In the genomic region with DNA sequence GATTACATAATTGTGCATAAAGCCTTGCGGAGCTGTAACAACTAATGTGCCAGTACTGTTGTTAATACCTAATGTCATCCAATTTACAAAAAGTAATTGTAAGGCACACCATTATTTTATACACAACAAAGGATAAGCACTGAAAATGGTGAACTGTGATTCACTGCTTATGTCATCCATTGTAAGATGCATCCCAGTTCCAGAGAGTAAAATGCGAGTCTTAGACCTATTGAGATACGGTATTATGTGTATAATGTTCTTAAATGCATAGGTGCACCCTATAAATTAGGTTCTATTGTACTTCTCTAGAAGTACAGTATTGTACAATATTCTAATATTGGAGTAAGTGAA, we compare ENCODE assay signal across 8 cellular contexts. TPM values are rescaled to one million over a fixed set of nuclear protein-coding genes. Genes with fewer than 3 reads are reported as not detected.
A peak's percentile ranks its signal among the peaks of the same experiment; 100 is the strongest.
DNase-seq lines count a peak whose midpoint lies in the region; ATAC-seq, FAIRE-seq and TF ChIP-seq lines count a peak whose summit lies in the region.

No MANE protein-coding gene starts in this region.

- peaks cover 10 to 23% (median 12%) of the 10 kb centered on the region in 10 experiments; a peak in 19 of 20 replicates for H3K4me1 ChIP-seq in BLaER1 treated with 17β-estradiol and CSF1 and Interleukin-3, amounts not matched to agents 10 nM and 100 nM
- H3K4me1 ChIP-seq in kidney (ENCODE audit: control insufficient read depth in 1 of 2, insufficient read depth in 1 of 2, low read depth in 1 of 2, low read length in 2 of 2) (peaks cover 0 to 3% of the 10 kb centered on the region in 2 donors), testis (no peaks in the 10 kb centered on the region)

- H3K4me3 ChIP-seq in BLaER1 treated with 17β-estradiol and CSF1 and Interleukin-3, amounts not matched to agents 10 nM and 100 nM = peak overlapping the region; percentile 69 to 86 (median 76)
- peak overlapping the region; percentile 86 to 97 for H3K4me3 ChIP-seq in kidney (ENCODE audit: low read length in 2 of 2)
- peak overlapping the region; percentile 56 to 78 for H3K4me3 ChIP-seq in testis

- WGBS in testis, 2 donors = 0 to 1% methylated on average over 3 of the region's 3 CpGs

- intact Hi-C loops in kidney (cut with DNase I) (no loop called here), testis (cut with DNase I; ENCODE audit: low total_unique reads) (loop anchor here (10.0 kb wide), 1 partner anchor 111 kb away; the partner anchor contains the start of genes APEX1 and OSGEP)

- H3K4me2 ChIP-seq in BLaER1 treated with 17β-estradiol and CSF1 and Interleukin-3, amounts not matched to agents 10 nM and 100 nM = peak overlapping the region; percentile 65 to 93 (median 80)

- TF ChIP-seq CTCF in kidney (IDR thresholded peaks at IDR 0.05; ENCODE audit: borderline replicate concordance, extremely low read depth, insufficient read depth) (no peak), testis (IDR thresholded peaks at IDR 0.05) (no peak)

- ATAC-seq in GM18873 (IDR thresholded peaks at IDR 0.05; ENCODE audit: low FRiP score, unreplicated experiment) = no peak

- DNase-seq in amniotic epithelial cell (ENCODE audit: low read depth) = peak; percentile 35
- DNase-seq in kidney = no peak
- DNase-seq in testis = no peak
- DNase-seq in DMS153 (lab: John Stamatoyannopoulos, UW) = no peak
- DNase-seq in occipital lobe (lab: John Stamatoyannopoulos, UW) = no peak

- no peaks in the 10 kb centered on the region for H3K27me3 ChIP-seq in BLaER1 treated with 17β-estradiol and CSF1 and Interleukin-3, amounts not matched to agents 10 nM and 100 nM
- H3K27me3 ChIP-seq in testis = no peaks in the 10 kb centered on the region

- no peaks in the 10 kb centered on the region for H4K20me1 ChIP-seq in BLaER1 treated with 17β-estradiol and CSF1 and Interleukin-3, amounts not matched to agents 10 nM and 100 nM

- no peak for FAIRE-seq in kidney (lab: Jason Lieb, UNC)

- H3K9me3 ChIP-seq in BLaER1 treated with 17β-estradiol and CSF1 and Interleukin-3, amounts not matched to agents 10 nM and 100 nM (replicated peaks in 1 of 11) = no peaks in the 10 kb centered on the region
- H3K9me3 ChIP-seq in KOPT-K1 (ENCODE audit: insufficient read depth, low read length, poor library complexity, severe bottlenecking) = no peaks in the 10 kb centered on the region
- no peaks in the 10 kb centered on the region for H3K9me3 ChIP-seq in kidney (ENCODE audit: control insufficient read depth in 1 of 2, low read length in 2 of 2)
- no peaks in the 10 kb centered on the region for H3K9me3 ChIP-seq in testis

- no peak for TF ChIP-seq POLR2A in testis (IDR thresholded peaks at IDR 0.05)

- peak overlapping the region; percentile 76 to 88 (median 82) for H3K27ac ChIP-seq in BLaER1 treated with 17β-estradiol and CSF1 and Interleukin-3, amounts not matched to agents 10 nM and 100 nM
- peak overlapping the region; percentile 69 for H3K27ac ChIP-seq in KOPT-K1 (ENCODE audit: low read depth, low read length, poor library complexity, severe bottlenecking)
- peak overlapping the region; percentile 57 to 77 for H3K27ac ChIP-seq in kidney (ENCODE audit: low read depth in 2 of 2, low read length in 2 of 2)
- peak overlapping the region; percentile 88 to 94 for H3K27ac ChIP-seq in testis

- peak overlapping the region; percentile 83 to 92 (median 87) for H3K9ac ChIP-seq in BLaER1 treated with 17β-estradiol and CSF1 and Interleukin-3, amounts not matched to agents 10 nM and 100 nM
- peak overlapping the region; percentile 85 to 95 for H3K9ac ChIP-seq in kidney (ENCODE audit: low read length in 2 of 2)

- peaks cover 35 to 40% (median 38%) of the 10 kb centered on the region in 11 experiments for H3K36me3 ChIP-seq in BLaER1 treated with 17β-estradiol and CSF1 and Interleukin-3, amounts not matched to agents 10 nM and 100 nM
- peaks cover 39% of the 10 kb centered on the region for H3K36me3 ChIP-seq in KOPT-K1 (ENCODE audit: insufficient read depth, low read length)
- H3K36me3 ChIP-seq in kidney (ENCODE audit: control insufficient read depth in 1 of 2, insufficient read depth in 2 of 2, low read length in 2 of 2) = peaks cover 4 to 7% of the 10 kb centered on the region in 2 donors
- no peaks in the 10 kb centered on the region for H3K36me3 ChIP-seq in testis (ENCODE audit: low read depth, missing control alignments)

RNA-seq across cellular contexts. Expression of gene PARP2, which starts 0.4 kb away (rescaled TPM):
- total RNA-seq in kidney (18.4 TPM), testis (10 to 100 TPM; 38.1 to 50.7 TPM), occipital lobe (17.2 TPM)
- polyA plus RNA-seq in kidney (ENCODE audit: insufficient read depth, low read depth, low replicate concordance) (14.4 TPM), testis (ENCODE audit: insufficient read depth, low read depth, low replicate concordance) (40.0 TPM)

RNA-seq across cellular contexts. Expression of gene CCNB1IP1, which starts 10.8 kb away (rescaled TPM):
- total RNA-seq in kidney = 25.7 TPM
- polyA plus RNA-seq in kidney (ENCODE audit: insufficient read depth, low read depth, low replicate concordance) = 58.2 TPM
- 10 to 100 TPM; 38.7 to 46.7 TPM for total RNA-seq in testis
- 46.0 TPM for polyA plus RNA-seq in testis (ENCODE audit: insufficient read depth, low read depth, low replicate concordance)
- 86.3 TPM for total RNA-seq in occipital lobe

RNA-seq across cellular contexts. Expression of gene TTC5, which starts 38.1 kb away (rescaled TPM):
- total RNA-seq in kidney (22.3 TPM), testis (10 to 100 TPM; 20.4 to 23.6 TPM), occipital lobe (41.3 TPM)
- polyA plus RNA-seq in kidney (ENCODE audit: insufficient read depth, low read depth, low replicate concordance) (12.3 TPM), testis (ENCODE audit: insufficient read depth, low read depth, low replicate concordance) (36.6 TPM)
